In the genomic region with DNA sequence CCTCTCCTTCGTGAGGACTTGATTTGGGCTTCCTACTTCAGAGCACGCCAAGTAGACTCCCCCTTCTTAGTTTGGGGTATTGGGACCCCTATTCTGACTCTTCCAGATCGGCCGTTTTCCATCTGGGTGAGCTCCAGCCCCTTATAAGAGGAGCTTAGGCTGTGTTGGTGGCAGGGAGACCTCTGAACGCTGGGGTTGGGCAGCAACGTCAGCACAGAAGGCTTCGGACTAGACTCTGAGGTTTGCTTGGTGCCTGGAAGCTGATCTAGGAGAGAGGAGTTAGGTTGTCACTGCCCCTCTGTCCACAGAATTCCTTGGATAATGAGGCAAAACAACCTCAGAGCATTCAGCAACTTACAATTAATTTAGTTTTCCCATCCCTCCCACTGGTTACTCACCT, we compare ENCODE assay signal across 1 cellular context.
TF ChIP-seq lines count a peak whose summit lies in the region.

No MANE protein-coding gene starts in this region.

TF ChIP-seq in IMR-90, 13 proteins besides CTCF, POLR2A, EP300 and RAD21 (continued from another document):
- TF ChIP-seq, protein P1, sequence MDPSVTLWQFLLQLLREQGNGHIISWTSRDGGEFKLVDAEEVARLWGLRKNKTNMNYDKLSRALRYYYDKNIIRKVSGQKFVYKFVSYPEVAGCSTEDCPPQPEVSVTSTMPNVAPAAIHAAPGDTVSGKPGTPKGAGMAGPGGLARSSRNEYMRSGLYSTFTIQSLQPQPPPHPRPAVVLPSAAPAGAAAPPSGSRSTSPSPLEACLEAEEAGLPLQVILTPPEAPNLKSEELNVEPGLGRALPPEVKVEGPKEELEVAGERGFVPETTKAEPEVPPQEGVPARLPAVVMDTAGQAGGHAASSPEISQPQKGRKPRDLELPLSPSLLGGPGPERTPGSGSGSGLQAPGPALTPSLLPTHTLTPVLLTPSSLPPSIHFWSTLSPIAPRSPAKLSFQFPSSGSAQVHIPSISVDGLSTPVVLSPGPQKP (IDR thresholded peaks at IDR 0.05; ENCODE audit: borderline replicate concordance, low read depth, low read length): no peak
- TF ChIP-seq SMC3 (IDR thresholded peaks at IDR 0.05; ENCODE audit: low read depth, low read length): no peak
